Comparison of ENCODE assay signal across 1 cellular context in the genomic region with DNA sequence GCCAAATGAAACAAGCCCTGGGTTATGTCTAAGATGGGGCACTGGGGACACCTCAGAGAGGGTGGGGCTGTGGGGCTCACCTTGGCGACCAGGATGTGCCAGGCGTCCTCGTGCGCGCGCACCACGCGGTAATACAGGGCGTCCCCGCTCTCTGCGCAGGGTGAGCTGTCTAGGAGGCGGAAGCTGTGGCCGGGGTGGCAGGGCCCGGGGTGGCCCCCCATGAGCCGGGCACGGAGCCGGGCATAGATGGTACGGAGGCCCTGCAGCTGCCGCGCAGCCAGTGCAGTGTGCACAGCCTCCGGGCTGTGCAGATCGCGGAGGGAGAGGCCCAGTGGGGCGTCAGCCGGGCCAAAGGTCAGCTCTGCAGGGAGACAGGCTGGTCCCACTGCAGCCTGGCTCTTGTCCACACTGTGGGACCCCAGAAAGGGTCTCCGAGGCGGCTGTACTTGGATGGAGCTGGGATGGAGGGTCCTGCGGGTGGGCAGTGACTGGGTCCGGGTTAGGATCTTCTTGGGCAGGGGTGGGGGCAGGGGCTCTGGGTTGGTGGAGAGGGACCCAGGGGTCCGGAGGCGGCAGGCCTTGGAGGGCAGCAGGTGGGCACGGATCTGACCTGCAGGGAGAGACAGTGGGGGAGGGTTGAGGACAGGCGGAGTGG.
TF ChIP-seq lines count a peak whose summit lies in the region.

No MANE protein-coding gene starts in this region.

TF ChIP-seq in GM12878, 131 proteins besides CTCF, POLR2A, EP300 and RAD21:
- TF ChIP-seq MTA3 (IDR thresholded peaks at IDR 0.05; ENCODE audit: borderline replicate concordance, low read length) (no peak), ESRRA (IDR thresholded peaks at IDR 0.05; ENCODE audit: low read length) (no peak), ZNF217 (IDR thresholded peaks at IDR 0.05) (no peak), GATAD2B (conservative IDR thresholded peaks at IDR 0.05; ENCODE audit: low read depth) (0 out of 2 replicates have a peak, but pooled peaks have one; percentile 39), ZNF274 (IDR thresholded peaks at IDR 0.05; ENCODE audit: insufficient read depth, insufficient read length) (no peak), EED (IDR thresholded peaks at IDR 0.05; ENCODE audit: low read depth) (no peak), RELA (IDR thresholded peaks at IDR 0.05; ENCODE audit: borderline replicate concordance, partially characterized antibody) (no peak), CREM (IDR thresholded peaks at IDR 0.05; ENCODE audit: low read depth) (no peak), POLR2AphosphoS5 (IDR thresholded peaks at IDR 0.05; ENCODE audit: low read length) (peak; percentile 58; the same call in 1 of the 2 replicates), YY1 (IDR thresholded peaks at IDR 0.05; ENCODE audit: low read depth, low read length) (no peak), NRF1 (conservative IDR thresholded peaks at IDR 0.05; ENCODE audit: low read depth, low read length) (no peak)
- TF ChIP-seq, protein P1, sequence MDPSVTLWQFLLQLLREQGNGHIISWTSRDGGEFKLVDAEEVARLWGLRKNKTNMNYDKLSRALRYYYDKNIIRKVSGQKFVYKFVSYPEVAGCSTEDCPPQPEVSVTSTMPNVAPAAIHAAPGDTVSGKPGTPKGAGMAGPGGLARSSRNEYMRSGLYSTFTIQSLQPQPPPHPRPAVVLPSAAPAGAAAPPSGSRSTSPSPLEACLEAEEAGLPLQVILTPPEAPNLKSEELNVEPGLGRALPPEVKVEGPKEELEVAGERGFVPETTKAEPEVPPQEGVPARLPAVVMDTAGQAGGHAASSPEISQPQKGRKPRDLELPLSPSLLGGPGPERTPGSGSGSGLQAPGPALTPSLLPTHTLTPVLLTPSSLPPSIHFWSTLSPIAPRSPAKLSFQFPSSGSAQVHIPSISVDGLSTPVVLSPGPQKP (IDR thresholded peaks at IDR 0.05; ENCODE audit: low read depth, low read length), result no peak
- TF ChIP-seq, protein P2, sequence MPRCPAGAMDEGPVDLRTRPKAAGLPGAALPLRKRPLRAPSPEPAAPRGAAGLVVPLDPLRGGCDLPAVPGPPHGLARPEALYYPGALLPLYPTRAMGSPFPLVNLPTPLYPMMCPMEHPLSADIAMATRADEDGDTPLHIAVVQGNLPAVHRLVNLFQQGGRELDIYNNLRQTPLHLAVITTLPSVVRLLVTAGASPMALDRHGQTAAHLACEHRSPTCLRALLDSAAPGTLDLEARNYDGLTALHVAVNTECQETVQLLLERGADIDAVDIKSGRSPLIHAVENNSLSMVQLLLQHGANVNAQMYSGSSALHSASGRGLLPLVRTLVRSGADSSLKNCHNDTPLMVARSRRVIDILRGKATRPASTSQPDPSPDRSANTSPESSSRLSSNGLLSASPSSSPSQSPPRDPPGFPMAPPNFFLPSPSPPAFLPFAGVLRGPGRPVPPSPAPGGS (IDR thresholded peaks at IDR 0.05; ENCODE audit: borderline replicate concordance, insufficient read depth, low read depth, low read length, poor library complexity, severe bottlenecking), result no peak
- TF ChIP-seq, protein P3, sequence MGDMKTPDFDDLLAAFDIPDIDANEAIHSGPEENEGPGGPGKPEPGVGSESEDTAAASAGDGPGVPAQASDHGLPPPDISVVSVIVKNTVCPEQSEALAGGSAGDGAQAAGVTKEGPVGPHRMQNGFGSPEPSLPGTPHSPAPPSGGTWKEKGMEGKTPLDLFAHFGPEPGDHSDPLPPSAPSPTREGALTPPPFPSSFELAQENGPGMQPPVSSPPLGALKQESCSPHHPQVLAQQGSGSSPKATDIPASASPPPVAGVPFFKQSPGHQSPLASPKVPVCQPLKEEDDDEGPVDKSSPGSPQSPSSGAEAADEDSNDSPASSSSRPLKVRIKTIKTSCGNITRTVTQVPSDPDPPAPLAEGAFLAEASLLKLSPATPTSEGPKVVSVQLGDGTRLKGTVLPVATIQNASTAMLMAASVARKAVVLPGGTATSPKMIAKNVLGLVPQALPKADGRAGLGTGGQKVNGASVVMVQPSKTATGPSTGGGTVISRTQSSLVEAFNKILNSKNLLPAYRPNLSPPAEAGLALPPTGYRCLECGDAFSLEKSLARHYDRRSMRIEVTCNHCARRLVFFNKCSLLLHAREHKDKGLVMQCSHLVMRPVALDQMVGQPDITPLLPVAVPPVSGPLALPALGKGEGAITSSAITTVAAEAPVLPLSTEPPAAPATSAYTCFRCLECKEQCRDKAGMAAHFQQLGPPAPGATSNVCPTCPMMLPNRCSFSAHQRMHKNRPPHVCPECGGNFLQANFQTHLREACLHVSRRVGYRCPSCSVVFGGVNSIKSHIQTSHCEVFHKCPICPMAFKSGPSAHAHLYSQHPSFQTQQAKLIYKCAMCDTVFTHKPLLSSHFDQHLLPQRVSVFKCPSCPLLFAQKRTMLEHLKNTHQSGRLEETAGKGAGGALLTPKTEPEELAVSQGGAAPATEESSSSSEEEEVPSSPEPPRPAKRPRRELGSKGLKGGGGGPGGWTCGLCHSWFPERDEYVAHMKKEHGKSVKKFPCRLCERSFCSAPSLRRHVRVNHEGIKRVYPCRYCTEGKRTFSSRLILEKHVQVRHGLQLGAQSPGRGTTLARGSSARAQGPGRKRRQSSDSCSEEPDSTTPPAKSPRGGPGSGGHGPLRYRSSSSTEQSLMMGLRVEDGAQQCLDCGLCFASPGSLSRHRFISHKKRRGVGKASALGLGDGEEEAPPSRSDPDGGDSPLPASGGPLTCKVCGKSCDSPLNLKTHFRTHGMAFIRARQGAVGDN (IDR thresholded peaks at IDR 0.05), result no peak
- TF ChIP-seq, protein P4, sequence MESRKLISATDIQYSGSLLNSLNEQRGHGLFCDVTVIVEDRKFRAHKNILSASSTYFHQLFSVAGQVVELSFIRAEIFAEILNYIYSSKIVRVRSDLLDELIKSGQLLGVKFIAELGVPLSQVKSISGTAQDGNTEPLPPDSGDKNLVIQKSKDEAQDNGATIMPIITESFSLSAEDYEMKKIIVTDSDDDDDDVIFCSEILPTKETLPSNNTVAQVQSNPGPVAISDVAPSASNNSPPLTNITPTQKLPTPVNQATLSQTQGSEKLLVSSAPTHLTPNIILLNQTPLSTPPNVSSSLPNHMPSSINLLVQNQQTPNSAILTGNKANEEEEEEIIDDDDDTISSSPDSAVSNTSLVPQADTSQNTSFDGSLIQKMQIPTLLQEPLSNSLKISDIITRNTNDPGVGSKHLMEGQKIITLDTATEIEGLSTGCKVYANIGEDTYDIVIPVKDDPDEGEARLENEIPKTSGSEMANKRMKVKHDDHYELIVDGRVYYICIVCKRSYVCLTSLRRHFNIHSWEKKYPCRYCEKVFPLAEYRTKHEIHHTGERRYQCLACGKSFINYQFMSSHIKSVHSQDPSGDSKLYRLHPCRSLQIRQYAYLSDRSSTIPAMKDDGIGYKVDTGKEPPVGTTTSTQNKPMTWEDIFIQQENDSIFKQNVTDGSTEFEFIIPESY (IDR thresholded peaks at IDR 0.05), result 0 out of 2 replicates have a peak, but pooled peaks have one; percentile 24
